Comparison of ENCODE assay signal across 1 cellular context in the genomic region with DNA sequence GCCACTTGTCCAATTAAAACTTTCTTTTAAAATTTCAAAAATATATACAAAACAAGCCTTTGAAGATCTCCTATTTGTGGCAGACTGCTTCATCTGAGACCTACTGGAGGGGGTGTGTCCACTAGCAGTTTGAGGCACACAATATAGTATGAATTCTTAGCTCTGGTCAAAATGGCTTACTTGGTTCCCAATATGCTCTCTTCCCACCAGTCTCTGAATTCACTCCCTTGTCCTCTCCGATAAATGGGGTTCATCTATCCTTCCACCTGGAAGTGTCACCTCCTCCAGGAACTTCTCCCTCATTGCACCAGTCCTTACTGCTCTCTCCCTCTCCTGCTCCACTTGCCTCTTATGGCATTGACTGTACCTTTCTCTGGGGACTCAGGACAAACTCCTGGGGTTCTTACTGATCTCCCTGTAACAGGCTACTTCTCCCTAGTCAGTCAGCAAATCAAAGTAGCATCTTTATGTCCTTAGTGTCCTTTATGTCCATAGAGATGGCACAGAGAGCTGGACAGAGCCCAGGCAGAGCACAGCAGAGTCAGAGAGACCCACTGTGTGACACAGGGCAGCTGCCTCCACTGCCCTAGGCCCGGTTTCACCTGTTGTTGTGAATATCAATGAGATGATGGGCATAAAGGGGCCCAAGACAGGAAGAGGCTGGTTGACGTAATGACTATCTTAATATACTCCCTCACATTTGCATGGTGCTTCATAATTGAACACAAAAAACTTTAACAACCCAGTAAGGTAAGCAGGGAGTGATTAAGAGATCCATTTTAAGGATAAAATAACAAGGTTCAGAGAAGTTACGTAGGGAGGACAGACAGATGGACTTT.
TF ChIP-seq lines count a peak whose summit lies in the region.

No MANE protein-coding gene starts in this region.

TF ChIP-seq in K562, 482 proteins besides CTCF, POLR2A, EP300 and RAD21:
- TF ChIP-seq ZKSCAN1 (IDR thresholded peaks at IDR 0.05; ENCODE audit: low read depth, low read length) (peak; percentile 63; the same call in 1 of the 2 replicates), PML (IDR thresholded peaks at IDR 0.05; ENCODE audit: low read length) (no peak), KLF16 (IDR thresholded peaks at IDR 0.05) (no peak), HMG20B (CRISPR knock-in tag; IDR thresholded peaks at IDR 0.05) (no peak), FOXM1 (IDR thresholded peaks at IDR 0.05; ENCODE audit: low read depth) (no peak), FOXM1 (CRISPR knock-in tag; IDR thresholded peaks at IDR 0.05; ENCODE audit: low read depth) (no peak), ZNF253 (CRISPR knock-in tag; conservative IDR thresholded peaks at IDR 0.05) (no peak), ZNF699 (CRISPR knock-in tag; IDR thresholded peaks at IDR 0.05; ENCODE audit: insufficient replicate concordance) (no peak), ZKSCAN3 (CRISPR knock-in tag; IDR thresholded peaks at IDR 0.05) (no peak), ZNF311 (CRISPR knock-in tag; IDR thresholded peaks at IDR 0.05) (no peak), ZZZ3 (IDR thresholded peaks at IDR 0.05) (no peak), RUNX1 (IDR thresholded peaks at IDR 0.05; ENCODE audit: low read depth) (no peak), TAF15 (IDR thresholded peaks at IDR 0.05; ENCODE audit: low read depth, low read length) (no peak), ZFP36 (IDR thresholded peaks at IDR 0.05; ENCODE audit: low read depth, low read length, partially characterized antibody) (peak; percentile 28), TEAD1 (CRISPR knock-in tag; IDR thresholded peaks at IDR 0.05) (0 out of 4 replicates have a peak, but pooled peaks of 1 of the 2 experiments have one; percentile 10), CBX2 (IDR thresholded peaks at IDR 0.05; ENCODE audit: insufficient read depth, low read length, poor library complexity, severe bottlenecking) (no peak)
- TF ChIP-seq, protein P1, sequence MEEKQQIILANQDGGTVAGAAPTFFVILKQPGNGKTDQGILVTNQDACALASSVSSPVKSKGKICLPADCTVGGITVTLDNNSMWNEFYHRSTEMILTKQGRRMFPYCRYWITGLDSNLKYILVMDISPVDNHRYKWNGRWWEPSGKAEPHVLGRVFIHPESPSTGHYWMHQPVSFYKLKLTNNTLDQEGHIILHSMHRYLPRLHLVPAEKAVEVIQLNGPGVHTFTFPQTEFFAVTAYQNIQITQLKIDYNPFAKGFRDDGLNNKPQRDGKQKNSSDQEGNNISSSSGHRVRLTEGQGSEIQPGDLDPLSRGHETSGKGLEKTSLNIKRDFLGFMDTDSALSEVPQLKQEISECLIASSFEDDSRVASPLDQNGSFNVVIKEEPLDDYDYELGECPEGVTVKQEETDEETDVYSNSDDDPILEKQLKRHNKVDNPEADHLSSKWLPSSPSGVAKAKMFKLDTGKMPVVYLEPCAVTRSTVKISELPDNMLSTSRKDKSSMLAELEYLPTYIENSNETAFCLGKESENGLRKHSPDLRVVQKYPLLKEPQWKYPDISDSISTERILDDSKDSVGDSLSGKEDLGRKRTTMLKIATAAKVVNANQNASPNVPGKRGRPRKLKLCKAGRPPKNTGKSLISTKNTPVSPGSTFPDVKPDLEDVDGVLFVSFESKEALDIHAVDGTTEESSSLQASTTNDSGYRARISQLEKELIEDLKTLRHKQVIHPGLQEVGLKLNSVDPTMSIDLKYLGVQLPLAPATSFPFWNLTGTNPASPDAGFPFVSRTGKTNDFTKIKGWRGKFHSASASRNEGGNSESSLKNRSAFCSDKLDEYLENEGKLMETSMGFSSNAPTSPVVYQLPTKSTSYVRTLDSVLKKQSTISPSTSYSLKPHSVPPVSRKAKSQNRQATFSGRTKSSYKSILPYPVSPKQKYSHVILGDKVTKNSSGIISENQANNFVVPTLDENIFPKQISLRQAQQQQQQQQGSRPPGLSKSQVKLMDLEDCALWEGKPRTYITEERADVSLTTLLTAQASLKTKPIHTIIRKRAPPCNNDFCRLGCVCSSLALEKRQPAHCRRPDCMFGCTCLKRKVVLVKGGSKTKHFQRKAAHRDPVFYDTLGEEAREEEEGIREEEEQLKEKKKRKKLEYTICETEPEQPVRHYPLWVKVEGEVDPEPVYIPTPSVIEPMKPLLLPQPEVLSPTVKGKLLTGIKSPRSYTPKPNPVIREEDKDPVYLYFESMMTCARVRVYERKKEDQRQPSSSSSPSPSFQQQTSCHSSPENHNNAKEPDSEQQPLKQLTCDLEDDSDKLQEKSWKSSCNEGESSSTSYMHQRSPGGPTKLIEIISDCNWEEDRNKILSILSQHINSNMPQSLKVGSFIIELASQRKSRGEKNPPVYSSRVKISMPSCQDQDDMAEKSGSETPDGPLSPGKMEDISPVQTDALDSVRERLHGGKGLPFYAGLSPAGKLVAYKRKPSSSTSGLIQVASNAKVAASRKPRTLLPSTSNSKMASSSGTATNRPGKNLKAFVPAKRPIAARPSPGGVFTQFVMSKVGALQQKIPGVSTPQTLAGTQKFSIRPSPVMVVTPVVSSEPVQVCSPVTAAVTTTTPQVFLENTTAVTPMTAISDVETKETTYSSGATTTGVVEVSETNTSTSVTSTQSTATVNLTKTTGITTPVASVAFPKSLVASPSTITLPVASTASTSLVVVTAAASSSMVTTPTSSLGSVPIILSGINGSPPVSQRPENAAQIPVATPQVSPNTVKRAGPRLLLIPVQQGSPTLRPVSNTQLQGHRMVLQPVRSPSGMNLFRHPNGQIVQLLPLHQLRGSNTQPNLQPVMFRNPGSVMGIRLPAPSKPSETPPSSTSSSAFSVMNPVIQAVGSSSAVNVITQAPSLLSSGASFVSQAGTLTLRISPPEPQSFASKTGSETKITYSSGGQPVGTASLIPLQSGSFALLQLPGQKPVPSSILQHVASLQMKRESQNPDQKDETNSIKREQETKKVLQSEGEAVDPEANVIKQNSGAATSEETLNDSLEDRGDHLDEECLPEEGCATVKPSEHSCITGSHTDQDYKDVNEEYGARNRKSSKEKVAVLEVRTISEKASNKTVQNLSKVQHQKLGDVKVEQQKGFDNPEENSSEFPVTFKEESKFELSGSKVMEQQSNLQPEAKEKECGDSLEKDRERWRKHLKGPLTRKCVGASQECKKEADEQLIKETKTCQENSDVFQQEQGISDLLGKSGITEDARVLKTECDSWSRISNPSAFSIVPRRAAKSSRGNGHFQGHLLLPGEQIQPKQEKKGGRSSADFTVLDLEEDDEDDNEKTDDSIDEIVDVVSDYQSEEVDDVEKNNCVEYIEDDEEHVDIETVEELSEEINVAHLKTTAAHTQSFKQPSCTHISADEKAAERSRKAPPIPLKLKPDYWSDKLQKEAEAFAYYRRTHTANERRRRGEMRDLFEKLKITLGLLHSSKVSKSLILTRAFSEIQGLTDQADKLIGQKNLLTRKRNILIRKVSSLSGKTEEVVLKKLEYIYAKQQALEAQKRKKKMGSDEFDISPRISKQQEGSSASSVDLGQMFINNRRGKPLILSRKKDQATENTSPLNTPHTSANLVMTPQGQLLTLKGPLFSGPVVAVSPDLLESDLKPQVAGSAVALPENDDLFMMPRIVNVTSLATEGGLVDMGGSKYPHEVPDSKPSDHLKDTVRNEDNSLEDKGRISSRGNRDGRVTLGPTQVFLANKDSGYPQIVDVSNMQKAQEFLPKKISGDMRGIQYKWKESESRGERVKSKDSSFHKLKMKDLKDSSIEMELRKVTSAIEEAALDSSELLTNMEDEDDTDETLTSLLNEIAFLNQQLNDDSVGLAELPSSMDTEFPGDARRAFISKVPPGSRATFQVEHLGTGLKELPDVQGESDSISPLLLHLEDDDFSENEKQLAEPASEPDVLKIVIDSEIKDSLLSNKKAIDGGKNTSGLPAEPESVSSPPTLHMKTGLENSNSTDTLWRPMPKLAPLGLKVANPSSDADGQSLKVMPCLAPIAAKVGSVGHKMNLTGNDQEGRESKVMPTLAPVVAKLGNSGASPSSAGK (IDR thresholded peaks at IDR 0.05): no peak
- TF ChIP-seq, protein P2, sequence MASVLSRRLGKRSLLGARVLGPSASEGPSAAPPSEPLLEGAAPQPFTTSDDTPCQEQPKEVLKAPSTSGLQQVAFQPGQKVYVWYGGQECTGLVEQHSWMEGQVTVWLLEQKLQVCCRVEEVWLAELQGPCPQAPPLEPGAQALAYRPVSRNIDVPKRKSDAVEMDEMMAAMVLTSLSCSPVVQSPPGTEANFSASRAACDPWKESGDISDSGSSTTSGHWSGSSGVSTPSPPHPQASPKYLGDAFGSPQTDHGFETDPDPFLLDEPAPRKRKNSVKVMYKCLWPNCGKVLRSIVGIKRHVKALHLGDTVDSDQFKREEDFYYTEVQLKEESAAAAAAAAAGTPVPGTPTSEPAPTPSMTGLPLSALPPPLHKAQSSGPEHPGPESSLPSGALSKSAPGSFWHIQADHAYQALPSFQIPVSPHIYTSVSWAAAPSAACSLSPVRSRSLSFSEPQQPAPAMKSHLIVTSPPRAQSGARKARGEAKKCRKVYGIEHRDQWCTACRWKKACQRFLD (CRISPR knock-in tag; IDR thresholded peaks at IDR 0.05): no peak
- TF ChIP-seq, protein P3, sequence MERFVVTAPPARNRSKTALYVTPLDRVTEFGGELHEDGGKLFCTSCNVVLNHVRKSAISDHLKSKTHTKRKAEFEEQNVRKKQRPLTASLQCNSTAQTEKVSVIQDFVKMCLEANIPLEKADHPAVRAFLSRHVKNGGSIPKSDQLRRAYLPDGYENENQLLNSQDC (CRISPR knock-in tag; IDR thresholded peaks at IDR 0.05): no peak
- TF ChIP-seq, protein P4, sequence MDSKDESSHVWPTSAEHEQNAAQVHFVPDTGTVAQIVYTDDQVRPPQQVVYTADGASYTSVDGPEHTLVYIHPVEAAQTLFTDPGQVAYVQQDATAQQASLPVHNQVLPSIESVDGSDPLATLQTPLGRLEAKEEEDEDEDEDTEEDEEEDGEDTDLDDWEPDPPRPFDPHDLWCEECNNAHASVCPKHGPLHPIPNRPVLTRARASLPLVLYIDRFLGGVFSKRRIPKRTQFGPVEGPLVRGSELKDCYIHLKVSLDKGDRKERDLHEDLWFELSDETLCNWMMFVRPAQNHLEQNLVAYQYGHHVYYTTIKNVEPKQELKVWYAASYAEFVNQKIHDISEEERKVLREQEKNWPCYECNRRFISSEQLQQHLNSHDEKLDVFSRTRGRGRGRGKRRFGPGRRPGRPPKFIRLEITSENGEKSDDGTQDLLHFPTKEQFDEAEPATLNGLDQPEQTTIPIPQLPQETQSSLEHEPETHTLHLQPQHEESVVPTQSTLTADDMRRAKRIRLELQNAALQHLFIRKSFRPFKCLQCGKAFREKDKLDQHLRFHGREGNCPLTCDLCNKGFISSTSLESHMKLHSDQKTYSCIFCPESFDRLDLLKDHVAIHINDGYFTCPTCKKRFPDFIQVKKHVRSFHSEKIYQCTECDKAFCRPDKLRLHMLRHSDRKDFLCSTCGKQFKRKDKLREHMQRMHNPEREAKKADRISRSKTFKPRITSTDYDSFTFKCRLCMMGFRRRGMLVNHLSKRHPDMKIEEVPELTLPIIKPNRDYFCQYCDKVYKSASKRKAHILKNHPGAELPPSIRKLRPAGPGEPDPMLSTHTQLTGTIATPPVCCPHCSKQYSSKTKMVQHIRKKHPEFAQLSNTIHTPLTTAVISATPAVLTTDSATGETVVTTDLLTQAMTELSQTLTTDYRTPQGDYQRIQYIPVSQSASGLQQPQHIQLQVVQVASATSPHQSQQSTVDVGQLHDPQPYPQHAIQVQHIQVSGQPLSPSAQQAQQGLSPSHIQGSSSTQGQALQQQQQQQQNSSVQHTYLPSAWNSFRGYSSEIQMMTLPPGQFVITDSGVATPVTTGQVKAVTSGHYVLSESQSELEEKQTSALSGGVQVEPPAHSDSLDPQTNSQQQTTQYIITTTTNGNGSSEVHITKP (IDR thresholded peaks at IDR 0.05; ENCODE audit: partially characterized antibody): peak; percentile 84
- TF ChIP-seq, protein P5, sequence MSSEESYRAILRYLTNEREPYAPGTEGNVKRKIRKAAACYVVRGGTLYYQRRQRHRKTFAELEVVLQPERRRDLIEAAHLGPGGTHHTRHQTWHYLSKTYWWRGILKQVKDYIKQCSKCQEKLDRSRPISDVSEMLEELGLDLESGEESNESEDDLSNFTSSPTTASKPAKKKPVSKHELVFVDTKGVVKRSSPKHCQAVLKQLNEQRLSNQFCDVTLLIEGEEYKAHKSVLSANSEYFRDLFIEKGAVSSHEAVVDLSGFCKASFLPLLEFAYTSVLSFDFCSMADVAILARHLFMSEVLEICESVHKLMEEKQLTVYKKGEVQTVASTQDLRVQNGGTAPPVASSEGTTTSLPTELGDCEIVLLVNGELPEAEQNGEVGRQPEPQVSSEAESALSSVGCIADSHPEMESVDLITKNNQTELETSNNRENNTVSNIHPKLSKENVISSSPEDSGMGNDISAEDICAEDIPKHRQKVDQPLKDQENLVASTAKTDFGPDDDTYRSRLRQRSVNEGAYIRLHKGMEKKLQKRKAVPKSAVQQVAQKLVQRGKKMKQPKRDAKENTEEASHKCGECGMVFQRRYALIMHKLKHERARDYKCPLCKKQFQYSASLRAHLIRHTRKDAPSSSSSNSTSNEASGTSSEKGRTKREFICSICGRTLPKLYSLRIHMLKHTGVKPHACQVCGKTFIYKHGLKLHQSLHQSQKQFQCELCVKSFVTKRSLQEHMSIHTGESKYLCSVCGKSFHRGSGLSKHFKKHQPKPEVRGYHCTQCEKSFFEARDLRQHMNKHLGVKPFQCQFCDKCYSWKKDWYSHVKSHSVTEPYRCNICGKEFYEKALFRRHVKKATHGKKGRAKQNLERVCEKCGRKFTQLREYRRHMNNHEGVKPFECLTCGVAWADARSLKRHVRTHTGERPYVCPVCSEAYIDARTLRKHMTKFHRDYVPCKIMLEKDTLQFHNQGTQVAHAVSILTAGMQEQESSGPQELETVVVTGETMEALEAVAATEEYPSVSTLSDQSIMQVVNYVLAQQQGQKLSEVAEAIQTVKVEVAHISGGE (CRISPR knock-in tag; IDR thresholded peaks at IDR 0.05): peak in 1 of 3 experiments; percentile 46; a peak in 1 of 6 replicates
